In genomic region chr3:31613131-31613626, GRCh38 we compare ENCODE assay signal across 23 cellular contexts.
"Had no signal": no experiment of that assay in that cellular context is flagged by ENCODE, and none has a peak within 500 bp of the region (broad histone marks: within the 10 kb centered on the region; RNA-seq: fewer than 3 reads in every experiment).

No MANE protein-coding gene starts in this region.

- H3K36me3 ChIP-seq: breast epithelium, gastroesophageal sphincter, uterus had no signal

- DNase-seq: activated CD4-positive, alpha-beta T cell treated with anti-CD3 and anti-CD28 coated beads for 36 hours; activated CD4-positive, CD25-positive, alpha-beta regulatory T cell; activated CD8-positive, alpha-beta T cell treated with anti-CD3 and anti-CD28 coated beads, Interleukin-2, amount 10 ng/mL, durations not matched to agents 7 days and 5 days; activated gamma-delta T cell; activated naive CD4-positive, alpha-beta T cell treated with anti-CD3 and anti-CD28 coated beads, Interleukin-2, amount 50 U/mL, for 16 hours; activated naive CD8-positive, alpha-beta T cell treated with anti-CD3 and anti-CD28 coated beads, Interleukin-2, amount 50 U/mL, for 24 hours; activated T-cell treated with anti-CD3 and anti-CD28 coated beads for 4 hours; central memory CD4-positive, alpha-beta T cell; hippocampal formation; kidney; nephron progenitor cell; right lobe of liver; stimulated activated CD4-positive, alpha-beta T cell treated with anti-CD3 and anti-CD28 coated beads, Interleukin-12 subunit alpha, Interleukin-12 subunit beta, amount 100 ng/mL, for 4 hours; stimulated activated CD4-positive, alpha-beta T cell treated with anti-CD3 and anti-CD28 coated beads, Interleukin-4, amount 100 ng/mL, for 1 hour; stimulated activated naive CD8-positive, alpha-beta T cell treated with anti-CD3 and anti-CD28 coated beads, Interleukin-15, amount 100 ng/mL, for 72 hours; substantia nigra; T-helper 1 cell; uterus had no signal

- H3K4me1 ChIP-seq: breast epithelium, uterus had no signal

- H3K4me3 Mint-ChIP-seq: activated CD4-positive, alpha-beta T cell treated with anti-CD3 and anti-CD28 coated beads for 36 hours; activated CD8-positive, alpha-beta T cell treated with anti-CD3 and anti-CD28 coated beads, Interleukin-2, amount 10 ng/mL, durations not matched to agents 7 days and 5 days; activated naive CD8-positive, alpha-beta T cell treated with anti-CD3 and anti-CD28 coated beads, Interleukin-2, amount 50 U/mL, for 24 hours; activated T-helper 1 cell treated with anti-CD3 and anti-CD28 coated beads, Interleukin-12 subunit alpha, Interleukin-12 subunit beta, Interleukin-2, Interleukin-4 antibody, amounts not matched to agents 30 ng/mL and 10 ng/mL and 1 ng/mL, durations not matched to agents 14 hours and 24 hours and 36 hours; nephron progenitor cell; stimulated activated naive CD8-positive, alpha-beta T cell treated with anti-CD3 and anti-CD28 coated beads, Interleukin-15, amount 100 ng/mL, for 72 hours; type B pancreatic cell had no signal

- H3K27me3 Mint-ChIP-seq: activated CD4-positive, alpha-beta T cell treated with anti-CD3 and anti-CD28 coated beads for 36 hours; activated naive CD8-positive, alpha-beta T cell treated with anti-CD3 and anti-CD28 coated beads, Interleukin-2, amount 50 U/mL, for 24 hours; stimulated activated naive CD8-positive, alpha-beta T cell treated with anti-CD3 and anti-CD28 coated beads, Interleukin-15, amount 100 ng/mL, for 72 hours; type B pancreatic cell had no signal

- ATAC-seq: activated CD4-positive, alpha-beta T cell treated with anti-CD3 and anti-CD28 coated beads for 36 hours; activated CD8-positive, alpha-beta T cell treated with anti-CD3 and anti-CD28 coated beads, Interleukin-2, amount 10 ng/mL, durations not matched to agents 7 days and 5 days; activated naive CD8-positive, alpha-beta T cell treated with anti-CD3 and anti-CD28 coated beads, Interleukin-2, amount 50 U/mL, for 24 hours; gastroesophageal sphincter; right lobe of liver; stimulated activated naive CD8-positive, alpha-beta T cell treated with anti-CD3 and anti-CD28 coated beads, Interleukin-15, amount 100 ng/mL, for 72 hours had no signal

- H3K4me3 ChIP-seq: breast epithelium, gastroesophageal sphincter, right lobe of liver, uterus had no signal

- H3K27ac Mint-ChIP-seq: activated CD4-positive, alpha-beta T cell treated with anti-CD3 and anti-CD28 coated beads for 36 hours; activated naive CD8-positive, alpha-beta T cell treated with anti-CD3 and anti-CD28 coated beads, Interleukin-2, amount 50 U/mL, for 24 hours; nephron progenitor cell; type B pancreatic cell had no signal

- H3K9me3 ChIP-seq: breast epithelium, gastroesophageal sphincter, neutrophil, right lobe of liver, uterus had no signal
